8 cellular contexts compared by ENCODE assay signal in genomic region chr2:73827018-73827417, GRCh38. TPM values are rescaled to one million over a fixed set of nuclear protein-coding genes. Genes with fewer than 3 reads are reported as not detected.
DNase-seq lines count a peak whose midpoint lies in the region; FAIRE-seq and TF ChIP-seq lines count a peak whose summit lies in the region.

No MANE protein-coding gene starts in this region.

- TF ChIP-seq CTCF in AG04450 (IDR thresholded peaks at IDR 0.05; ENCODE audit: low read depth, low read length), result peak; percentile 47
- no peak for TF ChIP-seq CTCF in GM20000 (IDR thresholded peaks at IDR 0.05; ENCODE audit: extremely low read depth, missing control alignments)
- TF ChIP-seq CTCF in Peyer's patch (IDR thresholded peaks at IDR 0.05), result peak in 4 of 6 experiments; percentile 15 to 61 (median 58)
- peak; percentile 10 to 22 for TF ChIP-seq CTCF in endothelial cell of umbilical vein (IDR thresholded peaks at IDR 0.05; ENCODE audit: extremely low read depth in 1 of 2, insufficient read depth in 1 of 2, low read depth in 1 of 2, low read length in 2 of 2)

- no peaks in the 10 kb centered on the region for H3K9me1 ChIP-seq in endothelial cell of umbilical vein (replicated peaks; ENCODE audit: control insufficient read depth, extremely low read depth, insufficient read depth, low read length)

- H3K27ac ChIP-seq in AG04450 (ENCODE audit: low read depth, low read length) (no peak overlapping the region), Peyer's patch (no peak overlapping the region), endothelial cell of umbilical vein (ENCODE audit: insufficient read depth, low read depth, low read length) (no peak overlapping the region)

- H2AFZ ChIP-seq in endothelial cell of umbilical vein (ENCODE audit: low read depth, low read length), result no peak overlapping the region

- H3K4me1 ChIP-seq in Peyer's patch (peaks cover 0 to 13% (median 2%) of the 10 kb centered on the region in 4 donors), endothelial cell of umbilical vein (ENCODE audit: control insufficient read depth, extremely low read depth, insufficient read depth, low read length) (peaks cover 17% of the 10 kb centered on the region)

- H4K20me1 ChIP-seq in endothelial cell of umbilical vein (replicated peaks; ENCODE audit: control insufficient read depth, extremely low read depth, insufficient read depth, low read length), result no peaks in the 10 kb centered on the region

- no peak overlapping the region for H3K9ac ChIP-seq in endothelial cell of umbilical vein (replicated peaks; ENCODE audit: extremely low read depth, insufficient read depth, low read length)

- no TSS peak for BruUV-seq in endothelial cell of umbilical vein (replicated peaks; lab: Mats Ljungman, UMichigan)

- H3K36me3 ChIP-seq in Peyer's patch (peaks cover 0 to 6% (median 0%) of the 10 kb centered on the region in 3 donors), endothelial cell of umbilical vein (ENCODE audit: control insufficient read depth in 2 of 2, extremely low read depth in 1 of 2, insufficient read depth in 2 of 2, low read length in 2 of 2) (no peaks in the 10 kb centered on the region)

- no peaks in the 10 kb centered on the region for H3K9me3 ChIP-seq in AG04450 (ENCODE audit: control insufficient read depth, insufficient read depth, low read length)
- no peaks in the 10 kb centered on the region for H3K9me3 ChIP-seq in Peyer's patch
- no peaks in the 10 kb centered on the region for H3K9me3 ChIP-seq in endothelial cell of umbilical vein (replicated peaks; ENCODE audit: control insufficient read depth, insufficient read depth, low read length)

- no peaks in the 10 kb centered on the region for H3K79me2 ChIP-seq in endothelial cell of umbilical vein (ENCODE audit: control insufficient read depth, insufficient read depth, low read length)

- POLR2A ChIA-PET in AG04450 (lab: Yijun Ruan, JAX), result interaction anchor here (0.6 to 1.2 kb wide), 2 partner anchors 88 to 324 kb away, joined by 3 read pairs; no protein-coding TSS in a partner anchor
- POLR2A ChIA-PET in endothelial cell of umbilical vein (lab: Charles Lee), result no interaction called here

- H3K4me2 ChIP-seq in endothelial cell of umbilical vein (ENCODE audit: insufficient read depth, low read length), result no peak overlapping the region

- TF ChIP-seq POLR2A in Peyer's patch (IDR thresholded peaks at IDR 0.05) (no peak), endothelial cell of umbilical vein (IDR thresholded peaks at IDR 0.05; ENCODE audit: low read depth, low read length) (no peak)

- H3K4me3 ChIP-seq in AG04450 (ENCODE audit: low read depth, low read length) (no peak overlapping the region), Peyer's patch (no peak overlapping the region), endothelial cell of umbilical vein (replicated peaks in 1 of 3; ENCODE audit: insufficient read depth in 1 of 3, low read depth in 1 of 3, low read length in 3 of 3) (no peak overlapping the region)

- FAIRE-seq in endothelial cell of umbilical vein (lab: Jason Lieb, UNC), result no peak

- H3K27me3 ChIP-seq in AG04450 (ENCODE audit: control insufficient read depth, insufficient read depth, low read length), result no peaks in the 10 kb centered on the region
- no peaks in the 10 kb centered on the region for H3K27me3 ChIP-seq in Peyer's patch
- H3K27me3 ChIP-seq in endothelial cell of umbilical vein (ENCODE audit: control insufficient read depth in 2 of 2, insufficient read depth in 2 of 2, low read length in 2 of 2), result peaks cover 5 to 10% of the 10 kb centered on the region in 2 experiments

- intact Hi-C loops in endothelial cell of umbilical vein (cut with micrococcal nuclease), result loop anchor here (10.0 kb wide), 2 partner anchors 428 to 568 kb away; no protein-coding TSS in a partner anchor

- CTCF ChIA-PET in AG04450 (lab: Charles Lee) (interaction anchor here (0.5 to 3.3 kb wide), 31 partner anchors 10 to 508 kb away, joined by 3 to 20 read pairs (median 4); partner anchors contain the start of genes BOLA3 and MOB1A), endothelial cell of umbilical vein (lab: Charles Lee) (interaction anchor here (0.5 to 5.7 kb wide), 38 partner anchors 11 to 573 kb away, joined by 3 to 180 read pairs (median 4); partner anchors contain the start of genes BOLA3, MOB1A and MTHFD2)

- dilution Hi-C loops in endothelial cell of umbilical vein (cut with MboI; ENCODE audit: extremely low pct_ligation_motif_present, low sequenced_read_pairs), result no loop called here

- no peak for DNase-seq in AG04450 (ENCODE audit: low read depth, low spot score)
- peak; percentile 34 for DNase-seq in GM20000 (ENCODE audit: low spot score)
- DNase-seq in Peyer's patch, result no peak
- DNase-seq in endothelial cell of umbilical vein (ENCODE audit: low read depth, low spot score), result peak; percentile 30
- DNase-seq in superior temporal gyrus (ENCODE audit: extremely low spot score), result no peak
- DNase-seq in NCI-H1436 (lab: John Stamatoyannopoulos, UW), result no peak
- DNase-seq in ecto neural progenitor cell (ENCODE audit: low spot score), result no peak
- DNase-seq in NCI-H128 (lab: John Stamatoyannopoulos, UW; ENCODE audit: unreplicated experiment), result no peak

TF ChIP-seq in endothelial cell of umbilical vein, 7 proteins besides CTCF, POLR2A, EP300 and RAD21:
- TF ChIP-seq JUN (IDR thresholded peaks at IDR 0.05; ENCODE audit: borderline replicate concordance, insufficient read depth, insufficient read length, low read depth), result no peak
- no peak for TF ChIP-seq EZH2 (IDR thresholded peaks at IDR 0.05; ENCODE audit: borderline replicate concordance, low read depth, low read length, severe bottlenecking)
- TF ChIP-seq MAX (IDR thresholded peaks at IDR 0.05; ENCODE audit: insufficient read depth, insufficient read length), result no peak
- TF ChIP-seq GATA2 (IDR thresholded peaks at IDR 0.05; ENCODE audit: insufficient read depth, insufficient read length, low read depth, low read length), result no peak
- no peak for TF ChIP-seq MYC (IDR thresholded peaks at IDR 0.05; ENCODE audit: low read depth, low read length)
- no peak for TF ChIP-seq POLR2AphosphoS5 (IDR thresholded peaks at IDR 0.05; ENCODE audit: insufficient read depth, low read depth, low read length)
- TF ChIP-seq FOS (IDR thresholded peaks at IDR 0.05; ENCODE audit: borderline replicate concordance, insufficient read depth, low read length), result no peak

RNA-seq across cellular contexts. Expression of gene STAMBP, which starts 1.7 kb away (rescaled TPM):
- polyA plus RNA-seq in AG04450 (2011; rRNA removed) (48.3 and 54.5 TPM in 2 replicates), endothelial cell of umbilical vein (18.0 and 19.0 TPM in 2 replicates)
- polyA minus RNA-seq in AG04450 (2011; rRNA and poly(A)+ RNA removed), result 32.8 and 38.2 TPM in 2 replicates
- total RNA-seq in Peyer's patch (10 to 100 TPM; 25.4 to 61.9 (median 44.3) TPM), endothelial cell of umbilical vein (19.8 and 21.3 TPM in 2 replicates)
- polyA plus RNA-seq in endothelial cell of umbilical vein (2011; cell fraction: cytosol; rRNA removed), result 23.0 and 23.6 TPM in 2 replicates
- polyA plus RNA-seq in endothelial cell of umbilical vein (2011; cell fraction: nucleus; rRNA removed), result 23.7 and 25.7 TPM in 2 replicates
- polyA plus RNA-seq in endothelial cell of umbilical vein (2012), result 23.8 and 24.7 TPM in 2 replicates
- polyA minus RNA-seq in endothelial cell of umbilical vein, result 24.3 and 26.9 TPM in 2 replicates
- 24.8 TPM for polyA minus RNA-seq in endothelial cell of umbilical vein (2011; cell fraction: cytosol; rRNA and poly(A)+ RNA removed)
- polyA minus RNA-seq in endothelial cell of umbilical vein (2011; cell fraction: nucleus; rRNA and poly(A)+ RNA removed), result 12.2 and 13.2 TPM in 2 replicates

RNA-seq across cellular contexts. Expression of gene C2orf78, which starts 43.0 kb away (rescaled TPM):
- not detected in 2 replicates for polyA plus RNA-seq in AG04450 (2011; rRNA removed)
- not detected in 2 replicates for polyA minus RNA-seq in AG04450 (2011; rRNA and poly(A)+ RNA removed)
- total RNA-seq in Peyer's patch, result not detected
- not detected in 2 replicates for total RNA-seq in endothelial cell of umbilical vein
- not detected in 2 replicates for polyA plus RNA-seq in endothelial cell of umbilical vein
- not detected in 2 replicates for polyA plus RNA-seq in endothelial cell of umbilical vein (2011; cell fraction: cytosol; rRNA removed)
- polyA plus RNA-seq in endothelial cell of umbilical vein (2011; cell fraction: nucleus; rRNA removed), result not detected in 2 replicates
- not detected in 2 replicates for polyA plus RNA-seq in endothelial cell of umbilical vein (2012)
- polyA minus RNA-seq in endothelial cell of umbilical vein, result not detected in 2 replicates
- not detected for polyA minus RNA-seq in endothelial cell of umbilical vein (2011; cell fraction: cytosol; rRNA and poly(A)+ RNA removed)
- not detected in 2 replicates for polyA minus RNA-seq in endothelial cell of umbilical vein (2011; cell fraction: nucleus; rRNA and poly(A)+ RNA removed)

RNA-seq across cellular contexts. Expression of gene DUSP11, which starts 47.1 kb away (rescaled TPM):
- polyA plus RNA-seq in AG04450 (2011; rRNA removed) (33.2 and 45.2 TPM in 2 replicates), endothelial cell of umbilical vein (18.4 and 18.6 TPM in 2 replicates)
- 11.5 and 13.2 TPM in 2 replicates for polyA minus RNA-seq in AG04450 (2011; rRNA and poly(A)+ RNA removed)
- total RNA-seq in Peyer's patch (10 to 100 TPM; 25.6 to 36.3 (median 26.8) TPM), endothelial cell of umbilical vein (25.3 and 27.0 TPM in 2 replicates)
- polyA plus RNA-seq in endothelial cell of umbilical vein (2011; cell fraction: cytosol; rRNA removed), result 27.1 and 29.7 TPM in 2 replicates
- polyA plus RNA-seq in endothelial cell of umbilical vein (2011; cell fraction: nucleus; rRNA removed), result 17.3 and 19.4 TPM in 2 replicates
- 23.9 and 28.3 TPM in 2 replicates for polyA plus RNA-seq in endothelial cell of umbilical vein (2012)
- polyA minus RNA-seq in endothelial cell of umbilical vein, result 9.4 and 11.7 TPM in 2 replicates
- polyA minus RNA-seq in endothelial cell of umbilical vein (2011; cell fraction: cytosol; rRNA and poly(A)+ RNA removed), result 9.5 TPM
- polyA minus RNA-seq in endothelial cell of umbilical vein (2011; cell fraction: nucleus; rRNA and poly(A)+ RNA removed), result 24.3 and 26.5 TPM in 2 replicates

Comparison
In these comparisons a context has a peak if more than half of its experiments do, and no peak if none do; other contexts are left out.
1. DNase-seq: peak in GM20000 (single experiment) and endothelial cell of umbilical vein (single experiment); none in AG04450 (single experiment), Peyer's patch (0 of 3), superior temporal gyrus (single experiment), NCI-H1436 (single experiment), ecto neural progenitor cell (single experiment) and NCI-H128 (single experiment).